In genomic region chr2:219576505-219577388, GRCh38 we compare ENCODE assay signal across 1 cellular context.
TF ChIP-seq lines count a peak whose summit lies in the region.

No MANE protein-coding gene starts in this region.

TF ChIP-seq in HepG2, 621 proteins besides CTCF, POLR2A, EP300 and RAD21 (continued from another document and continues in another):
- TF ChIP-seq ZNF318 (CRISPR knock-in tag; IDR thresholded peaks at IDR 0.05) (peak; percentile 62; the same call in 1 of the 2 replicates), ZNF768 (CRISPR knock-in tag; IDR thresholded peaks at IDR 0.05) (peak; percentile 77), ATF5 (CRISPR knock-in tag; IDR thresholded peaks at IDR 0.05; ENCODE audit: low read depth) (no peak), ZBTB34 (CRISPR knock-in tag; IDR thresholded peaks at IDR 0.05) (peak; percentile 89; the same call in 1 of the 2 replicates), NCOR1 (IDR thresholded peaks at IDR 0.05; ENCODE audit: borderline replicate concordance, low read length) (peak; percentile 70; the same call in 1 of the 2 replicates), ZSCAN12 (CRISPR knock-in tag; IDR thresholded peaks at IDR 0.05) (no peak), ZNF264 (CRISPR knock-in tag; IDR thresholded peaks at IDR 0.05) (peak; percentile 92), ZNF883 (CRISPR knock-in tag; IDR thresholded peaks at IDR 0.05; ENCODE audit: not compliant biosample characterization) (peak; percentile 81), GABPB1 (CRISPR knock-in tag; IDR thresholded peaks at IDR 0.05) (peak; percentile 65), ZBTB7A (CRISPR knock-in tag; IDR thresholded peaks at IDR 0.05) (peak; percentile 96), EEA1 (CRISPR knock-in tag; IDR thresholded peaks at IDR 0.05; ENCODE audit: borderline replicate concordance) (no peak; the same call in 1 of the 2 replicates), MED13 (CRISPR knock-in tag; IDR thresholded peaks at IDR 0.05) (peak; percentile 75; the same call in 1 of the 2 replicates), ARNT2 (CRISPR knock-in tag; IDR thresholded peaks at IDR 0.05; ENCODE audit: low read depth) (peak; percentile 97; the same call in 1 of the 2 replicates), ZFP41 (CRISPR knock-in tag; IDR thresholded peaks at IDR 0.05; ENCODE audit: borderline replicate concordance) (0 out of 2 replicates have a peak, but pooled peaks have one; percentile 16), ZBTB43 (CRISPR knock-in tag; conservative IDR thresholded peaks at IDR 0.05) (peak; percentile 99), RELA (CRISPR knock-in tag; IDR thresholded peaks at IDR 0.05) (peak; percentile 57; the same call in 1 of the 2 replicates), ZNF724P (CRISPR knock-in tag; IDR thresholded peaks at IDR 0.05; ENCODE audit: borderline replicate concordance) (0 out of 2 replicates have a peak, but pooled peaks have one; percentile 80), ARHGAP35 (CRISPR knock-in tag; IDR thresholded peaks at IDR 0.05; ENCODE audit: borderline replicate concordance) (peak; percentile 48; the same call in 1 of the 2 replicates), PHF8 (CRISPR knock-in tag; IDR thresholded peaks at IDR 0.05) (peak; percentile 44), ZNF281 (CRISPR knock-in tag; IDR thresholded peaks at IDR 0.05; ENCODE audit: borderline replicate concordance) (peak; percentile 100), ZNF143 (CRISPR knock-in tag; IDR thresholded peaks at IDR 0.05) (peak; percentile 51; the same call in 1 of the 2 replicates), ZNF234 (CRISPR knock-in tag; conservative IDR thresholded peaks at IDR 0.05) (no peak), ZMYM4 (CRISPR knock-in tag; IDR thresholded peaks at IDR 0.05) (peak; percentile 80), ZBTB39 (CRISPR knock-in tag; IDR thresholded peaks at IDR 0.05) (no peak), ZFP82 (CRISPR knock-in tag; IDR thresholded peaks at IDR 0.05; ENCODE audit: borderline replicate concordance) (no peak; the same call in 1 of the 2 replicates), ZNF788 (CRISPR knock-in tag; IDR thresholded peaks at IDR 0.05; ENCODE audit: borderline replicate concordance) (peak; percentile 96; the same call in 1 of the 2 replicates), SOX5 (CRISPR knock-in tag; IDR thresholded peaks at IDR 0.05; ENCODE audit: borderline replicate concordance) (peak; percentile 95)
- TF ChIP-seq, protein P1, sequence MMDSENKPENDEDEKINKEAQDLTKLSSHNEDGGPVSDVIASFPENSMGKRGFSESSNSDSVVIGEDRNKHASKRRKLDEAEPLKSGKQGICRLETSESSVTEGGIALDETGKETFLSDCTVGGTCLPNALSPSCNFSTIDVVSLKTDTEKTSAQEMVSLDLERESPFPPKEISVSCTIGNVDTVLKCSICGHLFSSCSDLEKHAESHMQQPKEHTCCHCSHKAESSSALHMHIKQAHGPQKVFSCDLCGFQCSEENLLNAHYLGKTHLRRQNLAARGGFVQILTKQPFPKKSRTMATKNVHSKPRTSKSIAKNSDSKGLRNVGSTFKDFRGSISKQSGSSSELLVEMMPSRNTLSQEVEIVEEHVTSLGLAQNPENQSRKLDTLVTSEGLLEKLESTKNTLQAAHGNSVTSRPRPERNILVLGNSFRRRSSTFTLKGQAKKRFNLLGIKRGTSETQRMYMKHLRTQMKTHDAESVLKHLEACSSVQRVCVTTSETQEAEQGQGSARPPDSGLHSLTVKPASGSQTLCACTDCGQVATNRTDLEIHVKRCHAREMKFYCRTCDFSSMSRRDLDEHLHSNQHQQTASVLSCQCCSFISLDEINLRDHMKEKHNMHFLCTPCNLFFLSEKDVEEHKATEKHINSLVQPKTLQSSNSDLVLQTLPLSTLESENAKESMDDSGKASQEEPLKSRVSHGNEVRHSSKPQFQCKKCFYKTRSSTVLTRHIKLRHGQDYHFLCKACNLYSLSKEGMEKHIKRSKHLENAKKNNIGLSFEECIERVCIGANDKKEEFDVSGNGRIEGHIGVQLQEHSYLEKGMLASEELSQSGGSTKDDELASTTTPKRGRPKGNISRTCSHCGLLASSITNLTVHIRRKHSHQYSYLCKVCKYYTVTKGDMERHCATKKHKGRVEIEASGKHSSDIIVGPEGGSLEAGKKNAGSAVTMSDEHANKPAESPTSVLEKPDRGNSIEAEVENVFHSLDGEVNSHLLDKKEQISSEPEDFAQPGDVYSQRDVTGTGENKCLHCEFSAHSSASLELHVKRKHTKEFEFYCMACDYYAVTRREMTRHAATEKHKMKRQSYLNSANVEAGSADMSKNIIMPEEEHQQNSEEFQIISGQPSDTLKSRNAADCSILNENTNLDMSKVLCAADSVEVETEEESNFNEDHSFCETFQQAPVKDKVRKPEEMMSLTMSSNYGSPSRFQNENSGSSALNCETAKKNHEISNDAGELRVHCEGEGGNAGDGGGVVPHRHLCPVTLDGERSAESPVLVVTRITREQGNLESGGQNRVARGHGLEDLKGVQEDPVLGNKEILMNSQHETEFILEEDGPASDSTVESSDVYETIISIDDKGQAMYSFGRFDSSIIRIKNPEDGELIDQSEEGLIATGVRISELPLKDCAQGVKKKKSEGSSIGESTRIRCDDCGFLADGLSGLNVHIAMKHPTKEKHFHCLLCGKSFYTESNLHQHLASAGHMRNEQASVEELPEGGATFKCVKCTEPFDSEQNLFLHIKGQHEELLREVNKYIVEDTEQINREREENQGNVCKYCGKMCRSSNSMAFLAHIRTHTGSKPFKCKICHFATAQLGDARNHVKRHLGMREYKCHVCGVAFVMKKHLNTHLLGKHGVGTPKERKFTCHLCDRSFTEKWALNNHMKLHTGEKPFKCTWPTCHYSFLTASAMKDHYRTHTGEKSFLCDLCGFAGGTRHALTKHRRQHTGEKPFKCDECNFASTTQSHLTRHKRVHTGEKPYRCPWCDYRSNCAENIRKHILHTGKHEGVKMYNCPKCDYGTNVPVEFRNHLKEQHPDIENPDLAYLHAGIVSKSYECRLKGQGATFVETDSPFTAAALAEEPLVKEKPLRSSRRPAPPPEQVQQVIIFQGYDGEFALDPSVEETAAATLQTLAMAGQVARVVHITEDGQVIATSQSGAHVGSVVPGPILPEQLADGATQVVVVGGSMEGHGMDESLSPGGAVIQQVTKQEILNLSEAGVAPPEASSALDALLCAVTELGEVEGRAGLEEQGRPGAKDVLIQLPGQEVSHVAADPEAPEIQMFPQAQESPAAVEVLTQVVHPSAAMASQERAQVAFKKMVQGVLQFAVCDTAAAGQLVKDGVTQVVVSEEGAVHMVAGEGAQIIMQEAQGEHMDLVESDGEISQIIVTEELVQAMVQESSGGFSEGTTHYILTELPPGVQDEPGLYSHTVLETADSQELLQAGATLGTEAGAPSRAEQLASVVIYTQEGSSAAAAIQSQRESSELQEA (CRISPR knock-in tag; IDR thresholded peaks at IDR 0.05; ENCODE audit: not compliant biosample characterization): no peak
